ENCODE assay signal across 1 cellular context in the genomic region with DNA sequence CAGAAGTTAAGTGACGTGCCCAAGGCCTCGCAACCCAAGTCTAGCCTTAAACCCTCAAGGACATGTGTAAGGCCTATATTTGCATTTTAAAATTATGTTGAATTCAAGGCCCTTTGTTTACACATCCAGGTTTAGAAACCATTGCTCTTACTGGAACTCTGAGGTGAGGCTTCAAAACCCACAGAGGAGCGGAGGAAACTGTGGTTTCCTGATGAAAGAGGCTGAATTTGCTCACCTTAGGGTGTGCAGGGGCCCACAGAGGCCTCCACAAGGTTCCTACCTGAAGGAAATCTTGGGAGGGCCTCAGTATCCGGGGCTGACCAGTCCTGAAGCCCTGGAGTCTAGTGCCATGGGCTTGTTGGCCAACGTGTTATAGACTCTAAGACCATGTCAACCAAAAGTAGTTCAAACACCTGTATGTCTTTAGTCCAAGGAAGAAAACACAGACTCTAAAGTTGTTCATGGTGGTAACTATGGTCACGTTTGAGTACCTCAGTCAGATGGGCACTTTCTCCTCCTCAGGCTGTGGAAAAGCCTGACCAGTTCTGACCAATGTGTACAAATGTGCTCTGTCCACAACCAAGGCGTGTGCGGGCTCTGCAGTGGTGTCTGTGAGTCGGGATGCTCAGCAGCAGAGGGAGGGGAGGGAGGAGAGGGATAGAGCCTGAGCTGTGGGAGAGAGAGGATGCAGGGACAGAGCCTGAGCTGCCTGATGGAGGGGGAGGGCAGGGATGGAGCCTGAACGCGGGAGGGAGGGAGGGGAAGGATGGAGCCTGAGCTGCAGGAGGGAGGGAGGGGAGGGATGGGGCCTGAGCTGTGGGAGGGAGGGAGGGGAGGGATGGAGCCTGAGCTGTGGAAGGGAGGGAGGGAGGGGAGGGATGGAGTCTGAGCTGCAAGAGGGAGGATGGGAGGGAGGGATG.
TF ChIP-seq lines count a peak whose summit lies in the region.

No MANE protein-coding gene starts in this region.

TF ChIP-seq in SK-N-SH, 30 proteins besides CTCF, POLR2A, EP300 and RAD21 (continued from another document):
- TF ChIP-seq SMC3 (IDR thresholded peaks at IDR 0.05; ENCODE audit: low read depth, low read length) (no peak), EZH2phosphoT487 (IDR thresholded peaks at IDR 0.05; ENCODE audit: borderline replicate concordance, low read depth) (no peak), FOSL2 (IDR thresholded peaks at IDR 0.05; ENCODE audit: borderline replicate concordance, low read depth) (no peak), SIN3A (IDR thresholded peaks at IDR 0.05; ENCODE audit: borderline replicate concordance, low read depth, low read length) (no peak)
- TF ChIP-seq, protein P1, sequence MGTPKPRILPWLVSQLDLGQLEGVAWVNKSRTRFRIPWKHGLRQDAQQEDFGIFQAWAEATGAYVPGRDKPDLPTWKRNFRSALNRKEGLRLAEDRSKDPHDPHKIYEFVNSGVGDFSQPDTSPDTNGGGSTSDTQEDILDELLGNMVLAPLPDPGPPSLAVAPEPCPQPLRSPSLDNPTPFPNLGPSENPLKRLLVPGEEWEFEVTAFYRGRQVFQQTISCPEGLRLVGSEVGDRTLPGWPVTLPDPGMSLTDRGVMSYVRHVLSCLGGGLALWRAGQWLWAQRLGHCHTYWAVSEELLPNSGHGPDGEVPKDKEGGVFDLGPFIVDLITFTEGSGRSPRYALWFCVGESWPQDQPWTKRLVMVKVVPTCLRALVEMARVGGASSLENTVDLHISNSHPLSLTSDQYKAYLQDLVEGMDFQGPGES (IDR thresholded peaks at IDR 0.05; ENCODE audit: low read depth, low read length) = no peak
